In genomic region chr1:39799770-39800470, GRCh38 we compare ENCODE assay signal across 8 cellular contexts. TPM values are rescaled to one million over a fixed set of nuclear protein-coding genes. Genes with fewer than 3 reads are reported as not detected.
DNase-seq lines count a peak whose midpoint lies in the region; ATAC-seq and TF ChIP-seq lines count a peak whose summit lies in the region.

No MANE protein-coding gene starts in this region.

- peak; percentile 62 for ATAC-seq in HG03354 (IDR thresholded peaks at IDR 0.05; ENCODE audit: poor library complexity, severe bottlenecking, unreplicated experiment)
- peak; percentile 44 to 47 for ATAC-seq in naive B cell (ENCODE audit: low read depth in 2 of 2)
- ATAC-seq in stimulated activated memory B cell treated with anti-CD40 and anti-IgM and Interleukin-4, amounts not matched to agents 10 μg/mL and 1 μg/mL and 100 μg/mL, for 72 hours, result peak; percentile 80

- H3K27ac Mint-ChIP-seq in CD14-positive monocyte (peak overlapping the region; percentile 91 to 97 (median 95)), naive B cell (peak overlapping the region in 3 of 6 donors; percentile 66 to 97 (median 93))
- peak overlapping the region; percentile 96 for H3K27ac Mint-ChIP-seq in stimulated activated memory B cell treated with anti-CD40 and anti-IgM and Interleukin-4, amounts not matched to agents 10 μg/mL and 1 μg/mL and 100 μg/mL, for 72 hours

- H3K36me3 Mint-ChIP-seq in CD14-positive monocyte (peaks cover 0 to 7% of the 10 kb centered on the region in 2 donors), naive B cell (peaks cover 2 to 3% of the 10 kb centered on the region in 2 donors)
- peaks cover 4% of the 10 kb centered on the region for H3K36me3 Mint-ChIP-seq in stimulated activated memory B cell treated with anti-CD40 and anti-IgM and Interleukin-4, amounts not matched to agents 10 μg/mL and 1 μg/mL and 100 μg/mL, for 72 hours

- DNase-seq in CD14-positive monocyte (ENCODE audit: low spot score) (peak; percentile 67), GM19240 (ENCODE audit: insufficient read length, low spot score) (peak; percentile 84), NOMO-1 treated with dmso at 0.1 percent for 144 hours (lab: John Stamatoyannopoulos, UW; ENCODE audit: unreplicated experiment) (peak; percentile 55), epithelial cell of prostate (ENCODE audit: low read depth, low spot score) (peak; percentile 88), naive B cell (peak; percentile 57)
- DNase-seq in activated CD8-positive, alpha-beta memory T cell treated with anti-CD3 and anti-CD28 coated beads, Interleukin-2, amount 50 U/mL, for 4 hours, result peak; percentile 71

- H3K4me1 Mint-ChIP-seq in CD14-positive monocyte (peaks cover 54% of the 10 kb centered on the region), naive B cell (peaks cover 0 to 11% (median 10%) of the 10 kb centered on the region in 3 donors)
- peaks cover 18% of the 10 kb centered on the region for H3K4me1 Mint-ChIP-seq in stimulated activated memory B cell treated with anti-CD40 and anti-IgM and Interleukin-4, amounts not matched to agents 10 μg/mL and 1 μg/mL and 100 μg/mL, for 72 hours

- H3K9me3 Mint-ChIP-seq in CD14-positive monocyte (no peaks in the 10 kb centered on the region), naive B cell (peaks cover 2 to 3% (median 2%) of the 10 kb centered on the region in 7 donors)
- H3K9me3 Mint-ChIP-seq in stimulated activated memory B cell treated with anti-CD40 and anti-IgM and Interleukin-4, amounts not matched to agents 10 μg/mL and 1 μg/mL and 100 μg/mL, for 72 hours, result peaks cover 2% of the 10 kb centered on the region

- peak; percentile 92 for TF ChIP-seq CTCF in CD14-positive monocyte (IDR thresholded peaks at IDR 0.05)

- peak overlapping the region; percentile 84 for H3K27ac ChIP-seq in epithelial cell of prostate

- intact Hi-C loops in CD14-positive monocyte (cut with micrococcal nuclease), result no loop called here

- H3K27me3 Mint-ChIP-seq in CD14-positive monocyte (ENCODE audit: low read depth in 3 of 3), result no peaks in the 10 kb centered on the region
- H3K27me3 Mint-ChIP-seq in naive B cell, result peaks cover 0 to 5% (median 0%) of the 10 kb centered on the region in 3 donors
- H3K27me3 Mint-ChIP-seq in stimulated activated memory B cell treated with anti-CD40 and anti-IgM and Interleukin-4, amounts not matched to agents 10 μg/mL and 1 μg/mL and 100 μg/mL, for 72 hours, result no peaks in the 10 kb centered on the region

- H3K4me3 Mint-ChIP-seq in CD14-positive monocyte, result peak overlapping the region; percentile 74 to 78
- peak overlapping the region; percentile 63 to 87 (median 72) for H3K4me3 Mint-ChIP-seq in naive B cell
- H3K4me3 Mint-ChIP-seq in stimulated activated memory B cell treated with anti-CD40 and anti-IgM and Interleukin-4, amounts not matched to agents 10 μg/mL and 1 μg/mL and 100 μg/mL, for 72 hours, result peak overlapping the region; percentile 80

RNA-seq across cellular contexts. Expression of gene BMP8B, which starts 11.3 kb away (rescaled TPM):
- polyA plus RNA-seq in CD14-positive monocyte (under 1 TPM; 0.14 to 0.24 TPM), naive B cell (ENCODE audit: low read depth in 6 of 6) (under 1 TPM in 4 of 6 donors, not detected in 2; 0.09 to 0.84 (median 0.31) TPM)

RNA-seq across cellular contexts. Expression of gene OXCT2, which starts 28.8 kb away (rescaled TPM):
- polyA plus RNA-seq in CD14-positive monocyte, result under 1 TPM; 0.16 to 0.38 TPM
- polyA plus RNA-seq in naive B cell (ENCODE audit: low read depth in 6 of 6), result 1 to 10 TPM in 1 of 6 donors, under 1 TPM in 2, not detected in 3; 0.47 to 2.3 (median 0.92) TPM

Comparison
In these comparisons a context has a peak if more than half of its experiments do, and no peak if none do; other contexts are left out.
1. Peak in every context shown above with its lines: DNase-seq, ATAC-seq and H3K27ac ChIP-seq.